Comparison of ENCODE assay signal across 19 cellular contexts in the genomic region with DNA sequence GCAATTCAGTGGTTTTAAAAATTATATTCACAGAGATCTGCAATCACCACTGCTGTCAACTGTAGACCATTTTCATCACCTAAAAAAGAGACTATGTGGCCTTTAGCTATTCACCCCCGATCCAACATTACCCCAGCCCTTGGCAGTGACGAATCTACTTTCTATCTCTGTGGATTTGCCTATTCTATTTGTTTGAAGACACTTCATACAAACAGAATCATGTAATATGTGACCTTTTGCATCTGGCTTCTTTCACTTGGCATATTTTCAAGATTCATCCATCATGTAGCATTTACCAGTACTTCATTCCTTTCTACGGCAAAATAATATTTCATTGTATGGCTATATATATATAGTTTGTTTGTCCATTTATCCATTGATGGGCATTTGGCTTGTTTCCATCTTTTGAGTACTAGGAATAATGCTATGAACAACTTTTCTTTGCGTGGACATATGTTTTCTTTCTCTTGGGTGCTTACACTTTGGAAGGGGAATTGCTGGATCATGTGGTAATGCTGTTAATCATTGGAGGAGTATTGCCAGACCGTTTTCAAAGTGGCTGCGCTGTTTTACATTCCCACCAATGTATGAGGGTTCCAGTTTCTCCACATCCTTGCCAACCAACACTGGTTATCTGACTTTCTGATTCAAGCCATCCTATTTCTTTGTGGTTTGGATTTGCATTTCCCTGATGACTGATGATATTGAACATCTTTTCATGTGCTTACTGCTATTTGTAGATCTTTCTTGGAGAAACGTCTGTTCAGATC. TPM values are rescaled to one million over a fixed set of nuclear protein-coding genes. Genes with fewer than 3 reads are reported as not detected.
DNase-seq lines count a peak whose midpoint lies in the region; ATAC-seq, FAIRE-seq and TF ChIP-seq lines count a peak whose summit lies in the region.
"Had no signal": no experiment of that assay in that cellular context is flagged by ENCODE, and none has a peak within 500 bp of the region (broad histone marks: within the 10 kb centered on the region; RNA-seq: fewer than 3 reads in every experiment).

No MANE protein-coding gene starts in this region.

- no peaks in the 10 kb centered on the region for H3K9me3 ChIP-seq in HAP-1
- H3K9me3 ChIP-seq: gastrocnemius medialis, suprapubic skin had no signal

- H3K4ac ChIP-seq in mesendoderm (ENCODE audit: low read depth, low read length) = no peak overlapping the region

- H2BK120ac ChIP-seq in mesendoderm (ENCODE audit: low read depth, low read length) = no peak overlapping the region

- no peak overlapping the region for H3K56ac ChIP-seq in mesendoderm (ENCODE audit: low read length)

- no CpG with 5 or more reads among the region's 7 CpGs for WGBS in mesendoderm (ENCODE audit: extremely low coverage, insufficient coverage, low lambda C conversion rate)

- no peak overlapping the region for H2BK5ac ChIP-seq in mesendoderm (ENCODE audit: low read length)

- H3K23ac ChIP-seq in mesendoderm (ENCODE audit: low read length) = no peak overlapping the region

- H3K4me3 Mint-ChIP-seq in activated naive CD8-positive, alpha-beta T cell treated with anti-CD3 and anti-CD28 coated beads, Interleukin-2, amount 50 U/mL, for 24 hours = no peak overlapping the region
- H3K4me3 Mint-ChIP-seq: CD8-positive, alpha-beta T cell; T-cell; WTC11 had no signal

- peak; percentile 13 for FAIRE-seq in urothelium cell line (lab: Jason Lieb, UNC)
- FAIRE-seq: GM12878, H1 had no signal

- H3K4me3 ChIP-seq in astrocyte of the cerebellum (ENCODE audit: low read depth, low read length) (no peak overlapping the region), mesendoderm (ENCODE audit: low read length) (no peak overlapping the region), HAP-1 (no peak overlapping the region)
- H3K4me3 ChIP-seq: gastrocnemius medialis, GM12878, suprapubic skin had no signal

- no peak overlapping the region for H3K27ac ChIP-seq in mesendoderm (ENCODE audit: low read depth, low read length)
- H3K27ac ChIP-seq: brain microvascular endothelial cell, gastrocnemius medialis, suprapubic skin had no signal

- H2AK5ac ChIP-seq in mesendoderm (ENCODE audit: low read length) = no peak overlapping the region

- H3K27me3 Mint-ChIP-seq in activated naive CD8-positive, alpha-beta T cell treated with anti-CD3 and anti-CD28 coated beads, Interleukin-2, amount 50 U/mL, for 24 hours = no peaks in the 10 kb centered on the region
- H3K27me3 Mint-ChIP-seq: T-cell had no signal

- in situ Hi-C loops in astrocyte of the cerebellum (cut with HindIII; ENCODE audit: low sequenced_read_pairs) (no loop called here), HAP-1 (cut with MboI; ENCODE audit: low sequenced_read_pairs) (no loop called here)

- H4K5ac ChIP-seq in mesendoderm (ENCODE audit: low read length) = no peak overlapping the region

- H3K36me3 ChIP-seq in mesendoderm (ENCODE audit: control insufficient read depth, insufficient read depth, low read length) (no peaks in the 10 kb centered on the region), HAP-1 (replicated peaks) (no peaks in the 10 kb centered on the region)
- H3K36me3 ChIP-seq: brain microvascular endothelial cell, gastrocnemius medialis, suprapubic skin had no signal

- H3K27me3 ChIP-seq in mesendoderm (ENCODE audit: insufficient read depth, low read length, poor library complexity) (no peaks in the 10 kb centered on the region), HAP-1 (ENCODE audit: low read depth) (no peaks in the 10 kb centered on the region)
- H3K27me3 ChIP-seq: brain microvascular endothelial cell, gastrocnemius medialis, suprapubic skin had no signal

- no peaks in the 10 kb centered on the region for H3K4me1 ChIP-seq in mesendoderm (ENCODE audit: control insufficient read depth, low read depth, low read length)
- no peaks in the 10 kb centered on the region for H3K4me1 ChIP-seq in HAP-1
- H3K4me1 ChIP-seq: gastrocnemius medialis had no signal

- no peak overlapping the region for H3K9ac ChIP-seq in mesendoderm (ENCODE audit: low read length)

- no peaks in the 10 kb centered on the region for H3K9me3 Mint-ChIP-seq in activated naive CD8-positive, alpha-beta T cell treated with anti-CD3 and anti-CD28 coated beads, Interleukin-2, amount 50 U/mL, for 24 hours
- H3K9me3 Mint-ChIP-seq: CD8-positive, alpha-beta T cell; T-cell; WTC11 had no signal

- H3K4me2 ChIP-seq in mesendoderm (ENCODE audit: low read length) = no peak overlapping the region

- DNase-seq in GM04504 (ENCODE audit: low read depth) = peak; percentile 67
- peak; percentile 92 for DNase-seq in astrocyte of the cerebellum (ENCODE audit: low read depth)
- peak; percentile 46 for DNase-seq in glomerular visceral epithelial cell (ENCODE audit: extremely low spot score)
- no peak for DNase-seq in urothelium cell line (ENCODE audit: low spot score)
- no peak for DNase-seq in mesendoderm
- no peak for DNase-seq in HAP-1 (ENCODE audit: low spot score in 2 of 2)
- DNase-seq in activated naive CD8-positive, alpha-beta T cell treated with anti-CD3 and anti-CD28 coated beads, Interleukin-2, amount 50 U/mL, for 24 hours = no peak
- DNase-seq: activated effector memory CD4-positive, alpha-beta T cell treated with Interleukin-2 at 50 U/mL for 16 hours; brain microvascular endothelial cell; CD8-positive, alpha-beta T cell; NCI-H2107; NCI-H82; T-cell had no signal

- no peak overlapping the region for H4K8ac ChIP-seq in mesendoderm (ENCODE audit: low read depth, low read length)

- TF ChIP-seq CTCF in astrocyte of the cerebellum (IDR thresholded peaks at IDR 0.05; ENCODE audit: low read depth, low read length, missing control alignments) = no peak

- no peaks in the 10 kb centered on the region for H3K36me3 Mint-ChIP-seq in activated naive CD8-positive, alpha-beta T cell treated with anti-CD3 and anti-CD28 coated beads, Interleukin-2, amount 50 U/mL, for 24 hours (ENCODE audit: low read depth)
- H3K36me3 Mint-ChIP-seq: CD8-positive, alpha-beta T cell; T-cell; WTC11 had no signal

- ATAC-seq in activated naive CD8-positive, alpha-beta T cell treated with anti-CD3 and anti-CD28 coated beads, Interleukin-2, amount 50 U/mL, for 24 hours = no peak
- ATAC-seq: CD8-positive, alpha-beta T cell; gastrocnemius medialis; GM12878; Panc1; T-cell; WTC11 had no signal

- H3K4me1 Mint-ChIP-seq in activated naive CD8-positive, alpha-beta T cell treated with anti-CD3 and anti-CD28 coated beads, Interleukin-2, amount 50 U/mL, for 24 hours = no peaks in the 10 kb centered on the region
- H3K4me1 Mint-ChIP-seq: T-cell had no signal

- H3K18ac ChIP-seq in mesendoderm (ENCODE audit: low read length) = no peak overlapping the region

- no peaks in the 10 kb centered on the region for H3K79me1 ChIP-seq in mesendoderm (ENCODE audit: low read length)

- no peak overlapping the region for H3K27ac Mint-ChIP-seq in activated naive CD8-positive, alpha-beta T cell treated with anti-CD3 and anti-CD28 coated beads, Interleukin-2, amount 50 U/mL, for 24 hours
- H3K27ac Mint-ChIP-seq: CD8-positive, alpha-beta T cell; T-cell; WTC11 had no signal

- no peak overlapping the region for H2BK15ac ChIP-seq in mesendoderm (replicated peaks; ENCODE audit: low read depth)

- no peaks in the 10 kb centered on the region for H3K79me2 ChIP-seq in mesendoderm (ENCODE audit: control insufficient read depth, insufficient read depth, low read length)

RNA-seq across cellular contexts. Expression of a gene that starts 22.3 kb away (rescaled TPM):
- 0.72 TPM for polyA plus RNA-seq in mesendoderm (2013, experiment 1 of 2)
- 0.73 TPM for polyA plus RNA-seq in mesendoderm (2013, experiment 2 of 2)

Comparison
In these comparisons a context has a peak if more than half of its experiments do, and no peak if none do; other contexts are left out.
1. DNase-seq: peak in GM04504 (single experiment), astrocyte of the cerebellum (single experiment) and glomerular visceral epithelial cell (single experiment); none in urothelium cell line (single experiment), mesendoderm (single experiment), HAP-1 (0 of 2) and activated naive CD8-positive, alpha-beta T cell treated with anti-CD3 and anti-CD28 coated beads, Interleukin-2, amount 50 U/mL, for 24 hours (single experiment).